Comparison of ENCODE assay signal across 13 cellular contexts in the genomic region with DNA sequence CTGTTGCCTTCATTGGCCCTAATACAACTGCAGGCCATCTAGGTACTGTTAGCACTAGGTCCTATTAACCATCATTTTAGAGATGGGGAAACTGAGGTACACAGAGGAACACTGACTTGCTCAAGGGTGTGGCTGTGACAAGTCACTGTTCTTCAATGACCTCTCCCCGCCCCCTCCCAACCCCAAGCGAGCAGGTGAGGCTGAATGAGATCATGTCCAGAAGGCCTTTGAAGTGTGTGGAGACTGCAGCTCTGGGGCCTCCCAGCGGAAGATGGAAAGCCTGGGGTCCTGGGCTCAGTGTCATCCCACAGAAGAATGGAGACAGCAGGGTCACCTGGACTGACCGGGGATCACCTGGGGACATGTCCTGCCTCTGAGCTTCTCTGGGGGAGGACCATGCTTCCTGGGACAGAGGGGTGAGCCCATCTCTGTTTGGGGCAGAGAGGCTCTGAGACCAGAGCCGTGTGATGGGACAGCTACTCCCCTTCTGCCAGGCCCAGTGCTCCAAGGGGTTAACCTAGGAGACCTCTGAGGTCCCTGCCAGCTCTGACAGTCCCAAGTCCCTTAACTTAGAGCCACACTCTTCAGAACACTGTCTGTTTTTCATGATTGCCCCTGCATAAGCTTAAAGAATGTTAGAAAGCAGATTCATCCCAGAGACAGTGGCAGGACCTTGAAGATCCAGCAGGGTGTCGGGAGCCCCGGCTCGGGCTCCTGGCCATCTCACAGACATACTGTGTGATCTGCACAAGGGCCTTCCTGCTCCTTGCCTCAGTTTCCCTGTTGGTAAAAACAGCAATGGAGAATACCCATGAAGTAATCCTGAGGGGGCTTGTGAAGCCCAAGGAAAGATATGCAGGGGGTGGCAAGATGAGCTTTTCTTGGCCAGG.
"Had no signal": no experiment of that assay in that cellular context is flagged by ENCODE, and none has a peak within 500 bp of the region (broad histone marks: within the 10 kb centered on the region; RNA-seq: fewer than 3 reads in every experiment).

No MANE protein-coding gene starts in this region.

- H3K9me3 ChIP-seq: gastroesophageal sphincter, pancreas, thyroid gland had no signal

- H3K27ac ChIP-seq: gastroesophageal sphincter, pancreas, thyroid gland had no signal

- H3K4me1 ChIP-seq: gastroesophageal sphincter, thyroid gland had no signal

- H3K4me3 ChIP-seq: gastroesophageal sphincter, pancreas, thyroid gland had no signal

- H3K36me3 ChIP-seq: gastroesophageal sphincter, pancreas, thyroid gland had no signal

- ATAC-seq: activated CD8-positive, alpha-beta T cell treated with anti-CD3 and anti-CD28 coated beads, Interleukin-2, amount 10 ng/mL, durations not matched to agents 7 days and 5 days; activated naive CD4-positive, alpha-beta T cell treated with anti-CD3 and anti-CD28 coated beads, Interleukin-2, amount 50 U/mL, for 72 hours; gastroesophageal sphincter; naive thymus-derived CD4-positive, alpha-beta T cell; pancreas; stimulated activated effector memory CD8-positive, alpha-beta T cell treated with anti-CD3 and anti-CD28 coated beads, Interleukin-12 subunit alpha, Interleukin-12 subunit beta, amount 100 ng/mL, for 72 hours; WTC11 had no signal

- DNase-seq: activated CD4-positive, alpha-beta T cell treated with anti-CD3 and anti-CD28 coated beads for 4 hours; activated CD8-positive, alpha-beta memory T cell treated with anti-CD3 and anti-CD28 coated beads, Interleukin-2, amount 50 U/mL, for 4 hours; activated CD8-positive, alpha-beta T cell treated with anti-CD3 and anti-CD28 coated beads, Interleukin-2, amount 10 ng/mL, durations not matched to agents 7 days and 5 days; activated effector memory CD4-positive, alpha-beta T cell treated with anti-CD3 and anti-CD28 coated beads, Interleukin-2, amount 50 U/mL, for 16 hours; activated T-cell treated with anti-CD3 and anti-CD28 coated beads, Interleukin-2, amount 50 U/mL, for 48 hours; central memory CD4-positive, alpha-beta T cell; naive thymus-derived CD4-positive, alpha-beta T cell; thyroid gland had no signal

- H3K27me3 ChIP-seq: gastroesophageal sphincter, pancreas, thyroid gland had no signal
